In genomic region chr22:37233371-37233750, GRCh38 we compare ENCODE assay signal across 8 cellular contexts. TPM values are rescaled to one million over a fixed set of nuclear protein-coding genes. Genes with fewer than 3 reads are reported as not detected.
"Had no signal": no experiment of that assay in that cellular context is flagged by ENCODE, and none has a peak within 500 bp of the region (broad histone marks: within the 10 kb centered on the region; RNA-seq: fewer than 3 reads in every experiment).

No MANE protein-coding gene starts in this region.

RNA-seq across cellular contexts. Expression of gene SSTR3, which starts 21.1 kb away (rescaled TPM):
- total RNA-seq: epithelial cell of proximal tubule, gastroesophageal sphincter, left ventricle myocardium inferior, mesenteric fat pad, right cardiac atrium, suprapubic skin, upper lobe of right lung had no signal
- polyA plus RNA-seq: right cardiac atrium had no signal

RNA-seq across cellular contexts. Expression of gene CYTH4, which starts 48.9 kb away (rescaled TPM):
- total RNA-seq: epithelial cell of proximal tubule, progenitor cell of endocrine pancreas had no signal
